Comparison of ENCODE assay signal across 13 cellular contexts in genomic region chr5:100828756-100829342, GRCh38.
DNase-seq lines count a peak whose midpoint lies in the region; ATAC-seq, FAIRE-seq and TF ChIP-seq lines count a peak whose summit lies in the region.
"Had no signal": no experiment of that assay in that cellular context is flagged by ENCODE, and none has a peak within 500 bp of the region (broad histone marks: within the 10 kb centered on the region; RNA-seq: fewer than 3 reads in every experiment).

No MANE protein-coding gene starts in this region.

- no peak overlapping the region for H2BK120ac ChIP-seq in neuronal stem cell (ENCODE audit: low read depth, low read length)

- no peak overlapping the region for H3K18ac ChIP-seq in neuronal stem cell (ENCODE audit: low read length)

- H3K4me1 ChIP-seq in astrocyte (ENCODE audit: insufficient read depth, low read length) = no peaks in the 10 kb centered on the region
- H3K4me1 ChIP-seq in neuronal stem cell (ENCODE audit: control insufficient read depth in 2 of 2, insufficient read depth in 1 of 2, low read depth in 1 of 2, low read length in 2 of 2) = peaks cover 0 to 24% of the 10 kb centered on the region in 2 donors

- no peak overlapping the region for H3K27ac ChIP-seq in astrocyte (ENCODE audit: low read depth, low read length)
- no peak overlapping the region for H3K27ac ChIP-seq in neuronal stem cell (replicated peaks; ENCODE audit: low read length)

- H2BK15ac ChIP-seq in neuronal stem cell (ENCODE audit: low read length) = no peak overlapping the region

- no peaks in the 10 kb centered on the region for H3K79me2 ChIP-seq in astrocyte (ENCODE audit: insufficient read depth, low read length)

- H3K36me3 Mint-ChIP-seq in astrocyte (ENCODE audit: low read depth, unreplicated experiment) (no peaks in the 10 kb centered on the region), WTC11 (no peaks in the 10 kb centered on the region)

- DNase-seq in CD1c-positive myeloid dendritic cell (ENCODE audit: extremely low spot score) (peak; percentile 52), GM13976 (ENCODE audit: low spot score) (peak; percentile 15), astrocyte (ENCODE audit: low read depth) (peak; percentile 26), neuronal stem cell (ENCODE audit: low spot score) (no peak), WTC11 (ENCODE audit: low spot score) (no peak), inferior parietal cortex (ENCODE audit: extremely low spot score) (no peak)
- DNase-seq: CD8-positive, alpha-beta memory T cell; H7; NCI-H2029; stimulated activated CD8-positive, alpha-beta memory T cell treated with anti-CD3 and anti-CD28 coated beads, Interleukin-4, amount 100 ng/mL, for 48 hours had no signal

- no peak overlapping the region for H3K9ac ChIP-seq in astrocyte (ENCODE audit: low read length)
- no peak overlapping the region for H3K9ac ChIP-seq in neuronal stem cell (ENCODE audit: low read depth, low read length, poor library complexity)

- H3K9me3 ChIP-seq in astrocyte (ENCODE audit: insufficient read depth, low read depth, low read length) (no peaks in the 10 kb centered on the region), neuronal stem cell (replicated peaks in 1 of 2; ENCODE audit: control insufficient read depth in 2 of 2, insufficient read depth in 1 of 2, low read depth in 1 of 2, low read length in 2 of 2) (peaks cover 0 to 4% of the 10 kb centered on the region in 2 donors)

- H3K14ac ChIP-seq in neuronal stem cell (ENCODE audit: low read length) = no peak overlapping the region

- H2BK12ac ChIP-seq in neuronal stem cell (ENCODE audit: low read length) = no peak overlapping the region

- no peaks in the 10 kb centered on the region for H3K9me3 Mint-ChIP-seq in astrocyte (ENCODE audit: unreplicated experiment)
- H3K9me3 Mint-ChIP-seq in WTC11 = no peaks in the 10 kb centered on the region
- H3K9me3 Mint-ChIP-seq: CD8-positive, alpha-beta memory T cell had no signal

- H3K27ac Mint-ChIP-seq in astrocyte (ENCODE audit: unreplicated experiment) = no peak overlapping the region
- H3K27ac Mint-ChIP-seq in WTC11 = no peak overlapping the region

- H3K27me3 Mint-ChIP-seq in astrocyte (ENCODE audit: low read depth, unreplicated experiment) (no peaks in the 10 kb centered on the region), WTC11 (ENCODE audit: low read depth) (no peaks in the 10 kb centered on the region)
- H3K27me3 Mint-ChIP-seq: CD8-positive, alpha-beta memory T cell had no signal

- H4K8ac ChIP-seq in neuronal stem cell (ENCODE audit: low read depth, low read length) = no peak overlapping the region

- H2AFZ ChIP-seq in astrocyte (ENCODE audit: low read depth, low read length) (peak overlapping the region; percentile 67), neuronal stem cell (ENCODE audit: low read length) (peak overlapping the region; percentile 39)

- no peak overlapping the region for H2BK5ac ChIP-seq in neuronal stem cell (ENCODE audit: low read length)

- no peak overlapping the region for H3K4ac ChIP-seq in neuronal stem cell (ENCODE audit: low read length)

- H3K23ac ChIP-seq in neuronal stem cell (ENCODE audit: low read depth, low read length, poor library complexity) = no peak overlapping the region

- H3K27me3 ChIP-seq in astrocyte (ENCODE audit: insufficient read depth, low read length) (no peaks in the 10 kb centered on the region), neuronal stem cell (ENCODE audit: control insufficient read depth in 3 of 3, insufficient read depth in 3 of 3, low read depth in 1 of 3, low read length in 3 of 3) (no peaks in the 10 kb centered on the region)

- CTCF ChIA-PET in WTC11 (lab: Charles Lee) = interaction anchor here (1.1 kb wide), 1 partner anchor 57 kb away, joined by 3 read pairs; no protein-coding TSS in a partner anchor

- H3K79me1 ChIP-seq in neuronal stem cell (ENCODE audit: low read depth, low read length) = no peaks in the 10 kb centered on the region

- H3K4me2 ChIP-seq in astrocyte (ENCODE audit: low read length) = no peak overlapping the region
- H3K4me2 ChIP-seq in neuronal stem cell (ENCODE audit: insufficient read depth, low read length, poor library complexity, severe bottlenecking) = no peak overlapping the region

- H4K20me1 ChIP-seq in astrocyte (ENCODE audit: insufficient read depth, low read length) = no peaks in the 10 kb centered on the region

- H3K4me1 Mint-ChIP-seq in astrocyte (ENCODE audit: low read depth, unreplicated experiment) = peaks cover 9% of the 10 kb centered on the region
- peaks cover 26% of the 10 kb centered on the region for H3K4me1 Mint-ChIP-seq in WTC11

- H4K91ac ChIP-seq in neuronal stem cell (ENCODE audit: low read depth, low read length, poor library complexity) = no peak overlapping the region

- POLR2A ChIA-PET in WTC11 (lab: Charles Lee) = no interaction called here

- H3K36me3 ChIP-seq in astrocyte (ENCODE audit: insufficient read depth, low read length) = no peaks in the 10 kb centered on the region
- peaks cover 0 to 14% of the 10 kb centered on the region in 2 donors for H3K36me3 ChIP-seq in neuronal stem cell (replicated peaks in 1 of 2; ENCODE audit: control insufficient read depth in 2 of 2, insufficient read depth in 2 of 2, low read length in 2 of 2)

- no peak for FAIRE-seq in astrocyte (lab: Jason Lieb, UNC)
- FAIRE-seq: bronchial epithelial cell had no signal

- ATAC-seq in GM18907 (IDR thresholded peaks at IDR 0.05; ENCODE audit: unreplicated experiment) (no peak), WTC11 (no peak), HG02642 (IDR thresholded peaks at IDR 0.05; ENCODE audit: poor library complexity, unreplicated experiment) (no peak)

- no peak for TF ChIP-seq CTCF in GM13976 (IDR thresholded peaks at IDR 0.05; ENCODE audit: borderline replicate concordance, control extremely low read depth, extremely low read depth, insufficient read depth, missing control alignments)
- TF ChIP-seq CTCF in astrocyte (IDR thresholded peaks at IDR 0.05; ENCODE audit: insufficient read depth, low read depth, low read length) = no peak
- TF ChIP-seq CTCF in WTC11 (IDR thresholded peaks at IDR 0.05) = no peak

- in situ Hi-C loops in GM13976 (cut with MboI; ENCODE audit: low sequenced_read_pairs, unreplicated experiment) = no loop called here

- no peak overlapping the region for H2AK5ac ChIP-seq in neuronal stem cell (ENCODE audit: low read depth, low read length)

- WGBS in neuronal stem cell (ENCODE audit: extremely low coverage in 2 of 2, insufficient read length in 2 of 2, insufficient replicate concordance in 1 of 2), 2 donors = no CpG with 5 or more reads among the region's 10 CpGs

- no peak overlapping the region for H3K4me3 ChIP-seq in astrocyte (ENCODE audit: insufficient read depth, low read depth, low read length)
- H3K4me3 ChIP-seq in neuronal stem cell (ENCODE audit: low read length in 2 of 2) = no peak overlapping the region

- no peak overlapping the region for H3K4me3 Mint-ChIP-seq in astrocyte (ENCODE audit: unreplicated experiment)
- H3K4me3 Mint-ChIP-seq in WTC11 = no peak overlapping the region

TF ChIP-seq in WTC11, 78 proteins besides CTCF, POLR2A, EP300 and RAD21:
- no peak for TF ChIP-seq NFE2L1 (CRISPR knock-in tag; IDR thresholded peaks at IDR 0.05)

Comparison
In these comparisons a context has a peak if more than half of its experiments do, and no peak if none do; other contexts are left out.
1. DNase-seq: peak in CD1c-positive myeloid dendritic cell (single experiment), GM13976 (single experiment) and astrocyte (single experiment); none in neuronal stem cell (single experiment), WTC11 (single experiment) and inferior parietal cortex (single experiment).